In the genomic region with DNA sequence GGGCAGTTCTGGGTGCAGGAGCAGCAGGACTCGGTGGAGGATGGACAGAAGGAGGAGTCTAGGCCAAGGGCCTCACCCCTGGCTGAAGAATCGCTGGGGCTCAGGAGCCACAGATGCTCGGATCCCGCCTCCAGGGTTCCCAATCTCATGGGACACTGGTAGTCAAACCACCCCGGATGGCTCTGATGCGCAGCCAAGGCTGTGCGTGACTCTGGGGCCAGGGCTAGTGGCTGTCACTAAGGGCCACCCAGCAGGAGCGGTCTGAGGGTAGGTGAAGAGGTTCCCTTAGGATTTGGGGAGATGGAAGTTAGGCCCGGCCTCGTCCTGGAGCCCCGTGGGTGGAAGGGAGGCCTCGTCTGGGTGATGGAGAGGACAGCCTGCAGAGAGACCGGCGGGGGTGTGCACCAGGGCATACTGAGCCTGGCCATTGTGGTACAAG, we compare ENCODE assay signal across 14 cellular contexts.
DNase-seq lines count a peak whose midpoint lies in the region; ATAC-seq and TF ChIP-seq lines count a peak whose summit lies in the region.
"Had no signal": no experiment of that assay in that cellular context is flagged by ENCODE, and none has a peak within 500 bp of the region (broad histone marks: within the 10 kb centered on the region; RNA-seq: fewer than 3 reads in every experiment).

No MANE protein-coding gene starts in this region.

- no peak for ATAC-seq in activated naive CD4-positive, alpha-beta T cell treated with anti-CD3 and anti-CD28 coated beads, Interleukin-2, amount 50 U/mL, for 72 hours
- ATAC-seq: GM23338 had no signal

- CTCF ChIA-PET in activated naive CD4-positive, alpha-beta T cell treated with anti-CD3 and anti-CD28 coated beads, Interleukin-2, amount 10 ng/mL, durations not matched to agents 7 days and 5 days (lab: Charles Lee) = no interaction called here

- in situ Hi-C loops in GM13977 (cut with MboI; ENCODE audit: low pct_unique_long_range_greater_than_20kb, low sequenced_read_pairs, unreplicated experiment) = no loop called here

- H3K4me3 Mint-ChIP-seq in activated naive CD4-positive, alpha-beta T cell treated with anti-CD3 and anti-CD28 coated beads, Interleukin-2, amount 10 ng/mL, durations not matched to agents 7 days and 5 days = no peak overlapping the region
- no peak overlapping the region for H3K4me3 Mint-ChIP-seq in activated T-helper 1 cell treated with anti-CD3 and anti-CD28 coated beads, Interleukin-12 subunit alpha, Interleukin-12 subunit beta, Interleukin-2, Interleukin-4 antibody, amounts not matched to agents 30 ng/mL and 10 ng/mL and 1 ng/mL, durations not matched to agents 14 hours and 24 hours and 36 hours
- H3K4me3 Mint-ChIP-seq: GM23338 had no signal

- peaks cover 0 to 67% (median 55%) of the 10 kb centered on the region in 4 donors for H3K36me3 ChIP-seq in stomach

- H3K27ac ChIP-seq in stomach = no peak overlapping the region
- H3K27ac ChIP-seq: BLaER1 had no signal

- TF ChIP-seq CTCF in stomach (IDR thresholded peaks at IDR 0.05) (no peak), GM13977 (IDR thresholded peaks at IDR 0.05; ENCODE audit: extremely low read depth, insufficient read depth, missing control alignments) (no peak)

- 88 to 97% (median 92%) methylated on average over 10 to 14 of the region's 14 CpGs for WGBS in stomach, 5 donors

- H3K9me3 Mint-ChIP-seq in activated naive CD4-positive, alpha-beta T cell treated with anti-CD3 and anti-CD28 coated beads, Interleukin-2, amount 10 ng/mL, durations not matched to agents 7 days and 5 days = no peaks in the 10 kb centered on the region
- no peaks in the 10 kb centered on the region for H3K9me3 Mint-ChIP-seq in activated naive CD4-positive, alpha-beta T cell treated with anti-CD3 and anti-CD28 coated beads, Interleukin-2, amount 50 U/mL, for 72 hours
- H3K9me3 Mint-ChIP-seq in activated T-helper 1 cell treated with anti-CD3 and anti-CD28 coated beads, Interleukin-12 subunit alpha, Interleukin-12 subunit beta, Interleukin-2, Interleukin-4 antibody, amounts not matched to agents 30 ng/mL and 10 ng/mL and 1 ng/mL, durations not matched to agents 14 hours and 24 hours and 36 hours = no peaks in the 10 kb centered on the region
- H3K9me3 Mint-ChIP-seq: CD8-positive, alpha-beta memory T cell; GM23338 had no signal

- H3K27ac Mint-ChIP-seq in activated naive CD4-positive, alpha-beta T cell treated with anti-CD3 and anti-CD28 coated beads, Interleukin-2, amount 10 ng/mL, durations not matched to agents 7 days and 5 days = peak overlapping the region; percentile 47
- peak overlapping the region in 1 of 2 donors; percentile 17 for H3K27ac Mint-ChIP-seq in activated naive CD4-positive, alpha-beta T cell treated with anti-CD3 and anti-CD28 coated beads, Interleukin-2, amount 50 U/mL, for 72 hours
- H3K27ac Mint-ChIP-seq in activated T-helper 1 cell treated with anti-CD3 and anti-CD28 coated beads, Interleukin-12 subunit alpha, Interleukin-12 subunit beta, Interleukin-2, Interleukin-4 antibody, amounts not matched to agents 30 ng/mL and 10 ng/mL and 1 ng/mL, durations not matched to agents 14 hours and 24 hours and 36 hours = peak overlapping the region; percentile 24
- H3K27ac Mint-ChIP-seq: GM23338 had no signal

- no peaks in the 10 kb centered on the region for H3K27me3 ChIP-seq in stomach
- H3K27me3 ChIP-seq: BLaER1 had no signal

- no peaks in the 10 kb centered on the region for H3K27me3 Mint-ChIP-seq in activated naive CD4-positive, alpha-beta T cell treated with anti-CD3 and anti-CD28 coated beads, Interleukin-2, amount 10 ng/mL, durations not matched to agents 7 days and 5 days
- no peaks in the 10 kb centered on the region for H3K27me3 Mint-ChIP-seq in activated T-helper 1 cell treated with anti-CD3 and anti-CD28 coated beads, Interleukin-12 subunit alpha, Interleukin-12 subunit beta, Interleukin-2, Interleukin-4 antibody, amounts not matched to agents 30 ng/mL and 10 ng/mL and 1 ng/mL, durations not matched to agents 14 hours and 24 hours and 36 hours (ENCODE audit: insufficient read depth)
- H3K27me3 Mint-ChIP-seq: CD8-positive, alpha-beta memory T cell had no signal

- peaks cover 14% of the 10 kb centered on the region for H3K36me3 Mint-ChIP-seq in activated naive CD4-positive, alpha-beta T cell treated with anti-CD3 and anti-CD28 coated beads, Interleukin-2, amount 10 ng/mL, durations not matched to agents 7 days and 5 days
- no peaks in the 10 kb centered on the region for H3K36me3 Mint-ChIP-seq in activated naive CD4-positive, alpha-beta T cell treated with anti-CD3 and anti-CD28 coated beads, Interleukin-2, amount 50 U/mL, for 72 hours
- peaks cover 7% of the 10 kb centered on the region for H3K36me3 Mint-ChIP-seq in activated T-helper 1 cell treated with anti-CD3 and anti-CD28 coated beads, Interleukin-12 subunit alpha, Interleukin-12 subunit beta, Interleukin-2, Interleukin-4 antibody, amounts not matched to agents 30 ng/mL and 10 ng/mL and 1 ng/mL, durations not matched to agents 14 hours and 24 hours and 36 hours (ENCODE audit: low read depth)

- peaks cover 7% of the 10 kb centered on the region for H3K4me1 Mint-ChIP-seq in activated naive CD4-positive, alpha-beta T cell treated with anti-CD3 and anti-CD28 coated beads, Interleukin-2, amount 10 ng/mL, durations not matched to agents 7 days and 5 days
- H3K4me1 Mint-ChIP-seq in activated T-helper 1 cell treated with anti-CD3 and anti-CD28 coated beads, Interleukin-12 subunit alpha, Interleukin-12 subunit beta, Interleukin-2, Interleukin-4 antibody, amounts not matched to agents 30 ng/mL and 10 ng/mL and 1 ng/mL, durations not matched to agents 14 hours and 24 hours and 36 hours (ENCODE audit: low read depth) = peaks cover 7% of the 10 kb centered on the region

- no peak overlapping the region for H3K4me3 ChIP-seq in stomach
- H3K4me3 ChIP-seq: BLaER1, GM23338 had no signal

- no peak for TF ChIP-seq POLR2A in stomach (IDR thresholded peaks at IDR 0.05)

- intact Hi-C loops in activated T-helper 1 cell treated with anti-CD3 and anti-CD28 coated beads, Interleukin-12 subunit alpha, Interleukin-12 subunit beta, Interleukin-2, Interleukin-4 antibody, amounts not matched to agents 30 ng/mL and 10 ng/mL and 1 ng/mL, durations not matched to agents 14 hours and 24 hours and 36 hours (cut with micrococcal nuclease) = no loop called here
- intact Hi-C loops in stomach (cut with DNase I; ENCODE audit: low total_unique reads) = no loop called here

- DNase-seq in activated naive CD4-positive, alpha-beta T cell treated with anti-CD3 and anti-CD28 coated beads, Interleukin-2, amount 10 ng/mL, durations not matched to agents 7 days and 5 days = no peak
- no peak for DNase-seq in activated naive CD4-positive, alpha-beta T cell treated with anti-CD3 and anti-CD28 coated beads, Interleukin-2, amount 50 U/mL, for 72 hours (ENCODE audit: low spot score in 2 of 2)
- no peak for DNase-seq in activated T-helper 1 cell treated with anti-CD3 and anti-CD28 coated beads, Interleukin-12 subunit alpha, Interleukin-12 subunit beta, Interleukin-2, Interleukin-4 antibody, amounts not matched to agents 30 ng/mL and 10 ng/mL and 1 ng/mL, durations not matched to agents 14 hours and 24 hours and 36 hours (ENCODE audit: low spot score)
- DNase-seq in mesenteric fat pad (ENCODE audit: low spot score) = peak; percentile 67
- peak; percentile 14 for DNase-seq in stomach
- no peak for DNase-seq in NCI-H1436 (lab: John Stamatoyannopoulos, UW)
- no peak for DNase-seq in GM13977 (ENCODE audit: low spot score)
- no peak for DNase-seq in NOMO-1 treated with DMSO at 0.1 percent for 48 hours (lab: John Stamatoyannopoulos, UW; ENCODE audit: unreplicated experiment)
- DNase-seq: DMS79, NCI-H1092, NCI-H524 had no signal

- no peaks in the 10 kb centered on the region for H3K4me1 ChIP-seq in stomach

- H3K9me3 ChIP-seq in stomach = no peaks in the 10 kb centered on the region
- H3K9me3 ChIP-seq: BLaER1 had no signal

- no peak for TF ChIP-seq EP300 in stomach (IDR thresholded peaks at IDR 0.05)

Comparison
In these comparisons a context has a peak if more than half of its experiments do, and no peak if none do; other contexts are left out.
1. DNase-seq: peak in mesenteric fat pad (single experiment) and stomach (single experiment); none in activated naive CD4-positive, alpha-beta T cell treated with anti-CD3 and anti-CD28 coated beads, Interleukin-2, amount 10 ng/mL, durations not matched to agents 7 days and 5 days (single experiment), activated naive CD4-positive, alpha-beta T cell treated with anti-CD3 and anti-CD28 coated beads, Interleukin-2, amount 50 U/mL, for 72 hours (0 of 2), activated T-helper 1 cell treated with anti-CD3 and anti-CD28 coated beads, Interleukin-12 subunit alpha, Interleukin-12 subunit beta, Interleukin-2, Interleukin-4 antibody, amounts not matched to agents 30 ng/mL and 10 ng/mL and 1 ng/mL, durations not matched to agents 14 hours and 24 hours and 36 hours (single experiment), NCI-H1436 (single experiment), GM13977 (single experiment) and NOMO-1 treated with DMSO at 0.1 percent for 48 hours (single experiment).